In genomic region chr12:124075836-124076235, GRCh38 we compare ENCODE assay signal across 22 cellular contexts.
DNase-seq lines count a peak whose midpoint lies in the region; ATAC-seq, FAIRE-seq and TF ChIP-seq lines count a peak whose summit lies in the region.
"Had no signal": no experiment of that assay in that cellular context is flagged by ENCODE, and none has a peak within 500 bp of the region (broad histone marks: within the 10 kb centered on the region; RNA-seq: fewer than 3 reads in every experiment).

No MANE protein-coding gene starts in this region.

- no peaks in the 10 kb centered on the region for H3K79me1 ChIP-seq in mesendoderm (ENCODE audit: low read length)
- H3K79me1 ChIP-seq in neuronal stem cell (ENCODE audit: low read depth, low read length): no peaks in the 10 kb centered on the region

- H2BK120ac ChIP-seq in mesendoderm (ENCODE audit: low read depth, low read length) (no peak overlapping the region), neuronal stem cell (ENCODE audit: low read depth, low read length) (no peak overlapping the region)

- no peak overlapping the region for H3K14ac ChIP-seq in neuronal stem cell (ENCODE audit: low read length)

- TF ChIP-seq POLR2A in K562 (conservative IDR thresholded peaks at IDR 0.05): no peak

- no peak overlapping the region for H2AFZ ChIP-seq in K562 (ENCODE audit: low read depth, low read length)
- no peak overlapping the region for H2AFZ ChIP-seq in neuronal stem cell (ENCODE audit: low read length)
- H2AFZ ChIP-seq: GM23248 had no signal

- no peak overlapping the region for H4K8ac ChIP-seq in mesendoderm (ENCODE audit: low read depth, low read length)
- H4K8ac ChIP-seq in neuronal stem cell (ENCODE audit: low read depth, low read length): no peak overlapping the region

- WGBS in K562 (ENCODE audit: insufficient coverage, low coverage, missing lambda C conversion rate): 0% methylated on average over 4 of the region's 4 CpGs
- WGBS in mesendoderm (ENCODE audit: extremely low coverage, insufficient coverage, low lambda C conversion rate): no CpG with 5 or more reads among the region's 4 CpGs
- WGBS in small intestine, 3 donors: 73 to 86% (median 74%) methylated on average over 4 of the region's 4 CpGs
- no CpG with 5 or more reads among the region's 4 CpGs for WGBS in neuronal stem cell (ENCODE audit: extremely low coverage in 2 of 2, insufficient read length in 2 of 2, insufficient replicate concordance in 1 of 2), 2 donors

- H2AK5ac ChIP-seq in mesendoderm (ENCODE audit: low read length): no peak overlapping the region
- H2AK5ac ChIP-seq in neuronal stem cell (ENCODE audit: low read depth, low read length): no peak overlapping the region

- no peak for TF ChIP-seq RAD21 in K562 (CRISPR knock-in tag; conservative IDR thresholded peaks at IDR 0.05 in 1 of 2, IDR thresholded peaks at IDR 0.05 in 1 of 2)

- H2BK5ac ChIP-seq in mesendoderm (ENCODE audit: low read length) (no peak overlapping the region), neuronal stem cell (ENCODE audit: low read length) (no peak overlapping the region)

- TF ChIP-seq EP300 in K562 (IDR thresholded peaks at IDR 0.05; ENCODE audit: low read length): no peak

- H3K27ac ChIP-seq in K562 (ENCODE audit: extremely low read depth, low read depth, low read length) (no peak overlapping the region), mesendoderm (ENCODE audit: low read depth, low read length) (no peak overlapping the region), small intestine (ENCODE audit: low read depth in 1 of 2, low read length in 1 of 2) (no peak overlapping the region), neuronal stem cell (replicated peaks; ENCODE audit: low read length) (no peak overlapping the region)
- H3K27ac ChIP-seq: 22Rv1, GM23248, RWPE1 had no signal

- H3K4me3 ChIP-seq in K562 (no peak overlapping the region), mesendoderm (ENCODE audit: low read length) (no peak overlapping the region), small intestine (ENCODE audit: low read depth in 1 of 2, low read length in 2 of 2) (no peak overlapping the region), neuronal stem cell (ENCODE audit: low read length in 2 of 2) (no peak overlapping the region)
- H3K4me3 ChIP-seq: GM23248 had no signal

- no peak for TF ChIP-seq CTCF in K562 (IDR thresholded peaks at IDR 0.05 in 2 of 3, conservative IDR thresholded peaks at IDR 0.05 in 1 of 3; ENCODE audit: insufficient read depth in 2 of 3, low read depth in 1 of 3, low read length in 3 of 3)

- in situ Hi-C loops in K562 (cut with MboI): no loop called here

- no peak overlapping the region for H3K23ac ChIP-seq in mesendoderm (ENCODE audit: low read length)
- H3K23ac ChIP-seq in neuronal stem cell (ENCODE audit: low read depth, low read length, poor library complexity): no peak overlapping the region

- DNase-seq in NCI-H1092 treated with DMSO at 0.1 percent for 48 hours (lab: John Stamatoyannopoulos, UW) (peak; percentile 38), NCI-H1092 (lab: John Stamatoyannopoulos, UW) (no peak), K562 (ENCODE audit: extremely low read depth in 1 of 4, low spot score in 3 of 4) (no peak), mesendoderm (peak; percentile 73), small intestine (peak; percentile 13), activated gamma-delta T cell (lab: John Stamatoyannopoulos, UW) (no peak), NCI-H1436 treated with DMSO at 0.1 percent for 48 hours (lab: John Stamatoyannopoulos, UW) (no peak), neuronal stem cell (ENCODE audit: low spot score) (no peak)
- DNase-seq: GM23248, H7, KBM-7, NCI-H1048, NCI-H1436, NCI-H2029, NCI-H446 treated with DMSO at 0.1 percent for 48 hours, NCI-H526 had no signal

- H2BK15ac ChIP-seq in mesendoderm (replicated peaks; ENCODE audit: low read depth) (no peak overlapping the region), neuronal stem cell (ENCODE audit: low read length) (no peak overlapping the region)

- H3K9me1 ChIP-seq in K562 (ENCODE audit: control insufficient read depth, insufficient read depth, low read length): no peaks in the 10 kb centered on the region

- H3K79me2 ChIP-seq in K562 (ENCODE audit: control insufficient read depth, insufficient read depth, low read length) (no peaks in the 10 kb centered on the region), mesendoderm (ENCODE audit: control insufficient read depth, insufficient read depth, low read length) (no peaks in the 10 kb centered on the region)

- H3K27me3 ChIP-seq in K562 (ENCODE audit: control insufficient read depth in 2 of 2, insufficient read depth in 2 of 2, low read length in 2 of 2) (peaks cover 23 to 55% of the 10 kb centered on the region in 2 experiments; a peak in 4 of 5 replicates), mesendoderm (ENCODE audit: insufficient read depth, low read length, poor library complexity) (no peaks in the 10 kb centered on the region), small intestine (ENCODE audit: control insufficient read depth in 2 of 2, insufficient read depth in 2 of 2, low read length in 2 of 2) (no peaks in the 10 kb centered on the region), neuronal stem cell (ENCODE audit: control insufficient read depth in 3 of 3, insufficient read depth in 3 of 3, low read depth in 1 of 3, low read length in 3 of 3) (no peaks in the 10 kb centered on the region)

- H4K20me1 ChIP-seq in K562 (replicated peaks; ENCODE audit: control insufficient read depth, insufficient read depth, low read length): no peaks in the 10 kb centered on the region; the same call in 1 of the 2 replicates

- H3K36me3 ChIP-seq in K562 (ENCODE audit: control insufficient read depth, insufficient read depth, low read length) (no peaks in the 10 kb centered on the region), mesendoderm (ENCODE audit: control insufficient read depth, insufficient read depth, low read length) (no peaks in the 10 kb centered on the region), small intestine (ENCODE audit: control insufficient read depth in 2 of 2, insufficient read depth in 2 of 2, low read length in 2 of 2) (no peaks in the 10 kb centered on the region), neuronal stem cell (replicated peaks in 1 of 2; ENCODE audit: control insufficient read depth in 2 of 2, insufficient read depth in 2 of 2, low read length in 2 of 2) (no peaks in the 10 kb centered on the region)

- H3K4me1 ChIP-seq in K562 (replicated peaks in 1 of 2; ENCODE audit: control insufficient read depth in 2 of 2, insufficient read depth in 2 of 2, low read length in 2 of 2): peaks cover 0 to 1% of the 10 kb centered on the region in 2 experiments; a peak in 2 of 5 replicates
- H3K4me1 ChIP-seq in mesendoderm (ENCODE audit: control insufficient read depth, low read depth, low read length): peaks cover 7% of the 10 kb centered on the region
- peaks cover 0 to 2% of the 10 kb centered on the region in 2 donors for H3K4me1 ChIP-seq in small intestine (ENCODE audit: control insufficient read depth in 2 of 2, insufficient read depth in 1 of 2, low read depth in 1 of 2, low read length in 1 of 2)
- peaks cover 18 to 23% of the 10 kb centered on the region in 2 donors for H3K4me1 ChIP-seq in neuronal stem cell (ENCODE audit: control insufficient read depth in 2 of 2, insufficient read depth in 1 of 2, low read depth in 1 of 2, low read length in 2 of 2)

- H3K9me3 ChIP-seq in K562 (replicated peaks; ENCODE audit: control insufficient read depth, insufficient read depth, low read depth, low read length) (no peaks in the 10 kb centered on the region), small intestine (ENCODE audit: control insufficient read depth, low read depth) (no peaks in the 10 kb centered on the region), neuronal stem cell (replicated peaks in 1 of 2; ENCODE audit: control insufficient read depth in 2 of 2, insufficient read depth in 1 of 2, low read depth in 1 of 2, low read length in 2 of 2) (no peaks in the 10 kb centered on the region)

- H3K18ac ChIP-seq in mesendoderm (ENCODE audit: low read length): no peak overlapping the region
- no peak overlapping the region for H3K18ac ChIP-seq in neuronal stem cell (ENCODE audit: low read length)

- POLR2A ChIA-PET in K562 (lab: Yijun Ruan, JAX): interaction anchor here (0.7 kb wide), 1 partner anchor 153 kb away, joined by 3 read pairs; no protein-coding TSS in a partner anchor

- no peak overlapping the region for H3K4me2 ChIP-seq in K562 (ENCODE audit: insufficient read depth, low read length)
- H3K4me2 ChIP-seq in mesendoderm (ENCODE audit: low read length): no peak overlapping the region
- no peak overlapping the region for H3K4me2 ChIP-seq in neuronal stem cell (ENCODE audit: insufficient read depth, low read length, poor library complexity, severe bottlenecking)

- intact Hi-C loops in K562 (cut with micrococcal nuclease): no loop called here

- H4K91ac ChIP-seq in neuronal stem cell (ENCODE audit: low read depth, low read length, poor library complexity): no peak overlapping the region

- H4K5ac ChIP-seq in mesendoderm (ENCODE audit: low read length): no peak overlapping the region

- no peak for ATAC-seq in K562
- ATAC-seq: Panc1 had no signal

- no peak overlapping the region for H3K4ac ChIP-seq in mesendoderm (ENCODE audit: low read depth, low read length)
- H3K4ac ChIP-seq in neuronal stem cell (ENCODE audit: low read length): no peak overlapping the region

- H3K9ac ChIP-seq in K562 (ENCODE audit: insufficient read depth in 1 of 2, low read depth in 2 of 2, low read length in 2 of 2) (no peak overlapping the region), mesendoderm (ENCODE audit: low read length) (no peak overlapping the region), neuronal stem cell (ENCODE audit: low read depth, low read length, poor library complexity) (no peak overlapping the region)
- H3K9ac ChIP-seq: GM23248 had no signal

- no peak overlapping the region for H2BK12ac ChIP-seq in neuronal stem cell (ENCODE audit: low read length)

- no TSS peak for BruUV-seq in K562 (replicated peaks; lab: Mats Ljungman, UMichigan)

- no peak overlapping the region for H3K56ac ChIP-seq in mesendoderm (ENCODE audit: low read length)

- CTCF ChIA-PET in K562 (lab: Yijun Ruan, JAX; ENCODE audit: low intra/inter-chr PET ratio): no interaction called here

- FAIRE-seq in K562 (lab: Jason Lieb, UNC): peak; percentile 70
- no peak for FAIRE-seq in small intestine (lab: Jason Lieb, UNC)
- FAIRE-seq: D721Med, GM18507, HTR-8/SVneo had no signal

TF ChIP-seq in K562, 482 proteins besides CTCF, POLR2A, EP300 and RAD21:
- TF ChIP-seq CTBP1 (IDR thresholded peaks at IDR 0.05; ENCODE audit: borderline replicate concordance) (0 out of 2 replicates have a peak, but pooled peaks have one; percentile 19), STAT5A (IDR thresholded peaks at IDR 0.05; ENCODE audit: borderline replicate concordance, low read length) (no peak), TEAD1 (CRISPR knock-in tag; IDR thresholded peaks at IDR 0.05) (0 out of 4 replicates have a peak, but pooled peaks of 1 of the 2 experiments have one; percentile 59), ETS2 (tag; IDR thresholded peaks at IDR 0.05; ENCODE audit: borderline replicate concordance, poor library complexity, severe bottlenecking) (no peak), CBFA2T3 (IDR thresholded peaks at IDR 0.05) (peak; percentile 18; the same call in 1 of the 2 replicates), TEAD4 (IDR thresholded peaks at IDR 0.05; ENCODE audit: low read length) (peak; percentile 39; the same call in 1 of the 2 replicates), TEAD4 (CRISPR knock-in tag; IDR thresholded peaks at IDR 0.05; ENCODE audit: borderline replicate concordance) (no peak)

Comparison
In these comparisons a context has a peak if more than half of its experiments do, and no peak if none do; other contexts are left out.
1. DNase-seq: peak in NCI-H1092 treated with DMSO at 0.1 percent for 48 hours (single experiment), mesendoderm (single experiment) and small intestine (single experiment); none in NCI-H1092 (single experiment), K562 (0 of 4), activated gamma-delta T cell (single experiment), NCI-H1436 treated with DMSO at 0.1 percent for 48 hours (single experiment) and neuronal stem cell (single experiment).